ENCODE assay signal across 1 cellular context in the genomic region with DNA sequence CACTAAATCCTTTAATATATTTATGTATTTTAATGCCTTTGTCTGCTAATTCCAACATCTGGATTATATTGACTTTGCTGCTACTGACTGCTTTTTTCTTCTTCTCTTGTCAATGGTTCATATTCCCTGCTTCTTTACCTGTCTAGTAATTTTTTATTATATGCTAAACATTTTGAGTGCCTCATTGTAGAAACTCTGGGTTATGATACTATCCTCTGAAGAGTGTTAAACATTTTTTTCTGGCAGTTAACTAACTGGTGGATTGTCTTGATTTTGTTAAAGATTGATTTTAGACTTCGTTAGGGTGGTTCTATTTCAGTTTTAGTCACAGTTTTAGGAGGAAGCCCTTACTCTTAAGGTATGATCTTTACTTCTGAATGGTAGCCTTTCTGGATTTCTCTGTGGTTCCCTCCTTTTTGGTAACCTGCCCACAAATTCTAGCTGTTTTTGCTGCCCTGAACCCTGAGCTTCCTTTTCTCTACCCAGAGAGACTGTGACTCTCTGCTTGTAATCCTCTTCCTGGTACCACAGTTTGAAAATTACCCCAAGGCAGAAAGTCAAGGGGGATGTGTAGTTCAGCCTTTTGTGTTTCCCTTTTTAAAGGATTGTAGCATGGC.
A peak's percentile ranks its signal among the peaks of the same experiment; 100 is the strongest.
TF ChIP-seq lines count a peak whose summit lies in the region.

No MANE protein-coding gene starts in this region.

TF ChIP-seq in K562, 482 proteins besides CTCF, POLR2A, EP300 and RAD21:
- TF ChIP-seq CBX3 (IDR thresholded peaks at IDR 0.05; ENCODE audit: borderline replicate concordance in 1 of 2, low read length in 2 of 2) (peak in 1 of 2 experiments; percentile 75; a peak in 1 of 3 replicates), TRIM24 (IDR thresholded peaks at IDR 0.05) (peak in 1 of 2 experiments; percentile 58; a peak in 1 of 4 replicates), EP400 (IDR thresholded peaks at IDR 0.05) (0 out of 2 replicates have a peak, but pooled peaks have one; percentile 1), ZNF707 (CRISPR knock-in tag; conservative IDR thresholded peaks at IDR 0.05) (0 out of 2 replicates have a peak, but pooled peaks have one; percentile 24), EWSR1 (IDR thresholded peaks at IDR 0.05; ENCODE audit: borderline replicate concordance, low read depth, partially characterized antibody) (no peak), SMARCA5 (IDR thresholded peaks at IDR 0.05) (0 out of 2 replicates have a peak, but pooled peaks have one; percentile 28), TRIM28 (IDR thresholded peaks at IDR 0.05) (peak; percentile 82; the same call in 1 of the 2 replicates)
- TF ChIP-seq, protein P1, sequence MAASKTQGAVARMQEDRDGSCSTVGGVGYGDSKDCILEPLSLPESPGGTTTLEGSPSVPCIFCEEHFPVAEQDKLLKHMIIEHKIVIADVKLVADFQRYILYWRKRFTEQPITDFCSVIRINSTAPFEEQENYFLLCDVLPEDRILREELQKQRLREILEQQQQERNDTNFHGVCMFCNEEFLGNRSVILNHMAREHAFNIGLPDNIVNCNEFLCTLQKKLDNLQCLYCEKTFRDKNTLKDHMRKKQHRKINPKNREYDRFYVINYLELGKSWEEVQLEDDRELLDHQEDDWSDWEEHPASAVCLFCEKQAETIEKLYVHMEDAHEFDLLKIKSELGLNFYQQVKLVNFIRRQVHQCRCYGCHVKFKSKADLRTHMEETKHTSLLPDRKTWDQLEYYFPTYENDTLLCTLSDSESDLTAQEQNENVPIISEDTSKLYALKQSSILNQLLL (CRISPR knock-in tag; IDR thresholded peaks at IDR 0.05; ENCODE audit: borderline replicate concordance) = no peak
- TF ChIP-seq, protein P2, sequence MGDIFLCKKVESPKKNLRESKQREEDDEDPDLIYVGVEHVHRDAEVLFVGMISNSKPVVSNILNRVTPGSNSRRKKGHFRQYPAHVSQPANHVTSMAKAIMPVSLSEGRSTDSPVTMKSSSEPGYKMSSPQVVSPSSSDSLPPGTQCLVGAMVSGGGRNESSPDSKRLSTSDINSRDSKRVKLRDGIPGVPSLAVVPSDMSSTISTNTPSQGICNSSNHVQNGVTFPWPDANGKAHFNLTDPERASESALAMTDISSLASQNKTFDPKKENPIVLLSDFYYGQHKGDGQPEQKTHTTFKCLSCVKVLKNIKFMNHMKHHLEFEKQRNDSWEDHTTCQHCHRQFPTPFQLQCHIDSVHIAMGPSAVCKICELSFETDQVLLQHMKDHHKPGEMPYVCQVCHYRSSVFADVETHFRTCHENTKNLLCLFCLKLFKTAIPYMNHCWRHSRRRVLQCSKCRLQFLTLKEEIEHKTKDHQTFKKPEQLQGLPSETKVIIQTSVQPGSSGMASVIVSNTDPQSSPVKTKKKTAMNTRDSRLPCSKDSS (IDR thresholded peaks at IDR 0.05; ENCODE audit: low read depth, partially characterized antibody) = peak; percentile 64
